Comparison of ENCODE assay signal across 11 cellular contexts in genomic region chr12:120336392-120336791, GRCh38. TPM values are rescaled to one million over a fixed set of nuclear protein-coding genes. Genes with fewer than 3 reads are reported as not detected.
"Had no signal": no experiment of that assay in that cellular context is flagged by ENCODE, and none has a peak within 500 bp of the region (broad histone marks: within the 10 kb centered on the region; RNA-seq: fewer than 3 reads in every experiment).

No MANE protein-coding gene starts in this region.

RNA-seq across cellular contexts. Expression of gene PLA2G1B, which starts 8.8 kb away (rescaled TPM):
- total RNA-seq: OCI-LY7, PC-3, PC-9, Peyer's patch, Right ventricle myocardium inferior, Right ventricle myocardium superior, SJCRH30, SJSA1, SK-MEL-5 had no signal
- polyA plus RNA-seq: SK-N-SH had no signal

RNA-seq across cellular contexts. Expression of gene MSI1, which starts 32.6 kb away (rescaled TPM):
- total RNA-seq: OCI-LY7, PC-3, RPMI7951, SJSA1 had no signal

RNA-seq across cellular contexts. Expression of gene RNU4-1, which starts 43.4 kb away (rescaled TPM):
- total RNA-seq: SK-MEL-5 had no signal
- polyA plus RNA-seq: SK-N-SH had no signal

RNA-seq across cellular contexts. Expression of gene RNU4-2, which starts 44.7 kb away (rescaled TPM):
- total RNA-seq: SJCRH30 had no signal
- polyA plus RNA-seq: SK-N-SH had no signal
